Comparison of ENCODE assay signal across 1 cellular context in genomic region chr14:91829511-91829910, GRCh38.
TF ChIP-seq lines count a peak whose summit lies in the region.

No MANE protein-coding gene starts in this region.

TF ChIP-seq in WTC11, 78 proteins besides CTCF, POLR2A, EP300 and RAD21 (continued from another document):
- no peak for TF ChIP-seq ZMAT4 (CRISPR knock-in tag; IDR thresholded peaks at IDR 0.05)
- no peak for TF ChIP-seq AR (CRISPR knock-in tag; IDR thresholded peaks at IDR 0.05)
- no peak for TF ChIP-seq CDX4 (CRISPR knock-in tag; IDR thresholded peaks at IDR 0.05; ENCODE audit: borderline replicate concordance)
- TF ChIP-seq FOXJ3 (CRISPR knock-in tag; IDR thresholded peaks at IDR 0.05; ENCODE audit: borderline replicate concordance) = no peak
- TF ChIP-seq USF1 (CRISPR knock-in tag; IDR thresholded peaks at IDR 0.05) = no peak
- TF ChIP-seq OVOL2 (CRISPR knock-in tag; IDR thresholded peaks at IDR 0.05; ENCODE audit: borderline replicate concordance) = no peak
- no peak for TF ChIP-seq IRF1 (CRISPR knock-in tag; IDR thresholded peaks at IDR 0.05)
- no peak for TF ChIP-seq ZNF263 (CRISPR knock-in tag; IDR thresholded peaks at IDR 0.05; ENCODE audit: low read depth)
TF ChIP-seq in WTC11: peak in this region for 0.
